In genomic region chr22:21612858-21613257, GRCh38 we compare ENCODE assay signal across 1 cellular context.
TF ChIP-seq lines count a peak whose summit lies in the region.

No MANE protein-coding gene starts in this region.

TF ChIP-seq in K562, 482 proteins besides CTCF, POLR2A, EP300 and RAD21 (continued from another document):
- no peak for TF ChIP-seq PHB2 (IDR thresholded peaks at IDR 0.05; ENCODE audit: low read depth)
- 0 out of 2 replicates have a peak, but pooled peaks have one; percentile 15 for TF ChIP-seq DMBX1 (CRISPR knock-in tag; IDR thresholded peaks at IDR 0.05; ENCODE audit: borderline replicate concordance)
- 0 out of 2 replicates have a peak, but pooled peaks have one; percentile 52 for TF ChIP-seq ZNF133 (CRISPR knock-in tag; IDR thresholded peaks at IDR 0.05)
- 0 out of 2 replicates have a peak, but pooled peaks have one; percentile 33 for TF ChIP-seq ZNF561 (CRISPR knock-in tag; conservative IDR thresholded peaks at IDR 0.05)
- no peak for TF ChIP-seq ZNF253 (CRISPR knock-in tag; conservative IDR thresholded peaks at IDR 0.05)
- no peak for TF ChIP-seq MAFF (IDR thresholded peaks at IDR 0.05; ENCODE audit: low read length)
- TF ChIP-seq TEAD1 (CRISPR knock-in tag; IDR thresholded peaks at IDR 0.05): 0 out of 4 replicates have a peak, but pooled peaks of 1 of the 2 experiments have one; percentile 22
- 0 out of 2 replicates have a peak, but pooled peaks have one; percentile 49 for TF ChIP-seq ZNF347 (CRISPR knock-in tag; IDR thresholded peaks at IDR 0.05; ENCODE audit: low read depth)
- no peak for TF ChIP-seq ZFP36 (IDR thresholded peaks at IDR 0.05; ENCODE audit: low read depth, low read length, partially characterized antibody)
- peak; percentile 47; the same call in 1 of the 2 replicates for TF ChIP-seq ELF2 (CRISPR knock-in tag; IDR thresholded peaks at IDR 0.05)
- no peak for TF ChIP-seq E4F1 (CRISPR knock-in tag; IDR thresholded peaks at IDR 0.05; ENCODE audit: borderline replicate concordance)
- 0 out of 2 replicates have a peak, but pooled peaks have one; percentile 17 for TF ChIP-seq SMC3 (conservative IDR thresholded peaks at IDR 0.05; ENCODE audit: insufficient read depth, low read depth, low read length)
- TF ChIP-seq STAG1 (CRISPR knock-in tag; IDR thresholded peaks at IDR 0.05; ENCODE audit: borderline replicate concordance): peak; percentile 33
- TF ChIP-seq JUNB (CRISPR knock-in tag; conservative IDR thresholded peaks at IDR 0.05): 0 out of 2 replicates have a peak, but pooled peaks have one; percentile 11
- no peak for TF ChIP-seq ZNF23 (CRISPR knock-in tag; IDR thresholded peaks at IDR 0.05)
- TF ChIP-seq RBM25 (IDR thresholded peaks at IDR 0.05; ENCODE audit: low read depth, low read length, severe bottlenecking): no peak
- TF ChIP-seq MAX (CRISPR knock-in tag; IDR thresholded peaks at IDR 0.05): peak; percentile 40; the same call in 1 of the 2 replicates
